15 cellular contexts compared by ENCODE assay signal in genomic region chr4:108270466-108271450, GRCh38.
DNase-seq lines count a peak whose midpoint lies in the region; ATAC-seq, FAIRE-seq and TF ChIP-seq lines count a peak whose summit lies in the region.
"Had no signal": no experiment of that assay in that cellular context is flagged by ENCODE, and none has a peak within 500 bp of the region (broad histone marks: within the 10 kb centered on the region; RNA-seq: fewer than 3 reads in every experiment).

No MANE protein-coding gene starts in this region.

- DNase-seq in MCF 10A (ENCODE audit: unreplicated experiment) (peak; percentile 24), breast epithelium (ENCODE audit: low spot score in 2 of 2) (no peak), fibroblast of the aortic adventitia (ENCODE audit: low read depth) (peak; percentile 2), D721Med (ENCODE audit: insufficient read length, low spot score) (no peak), ACHN (no peak), HepG2 (ENCODE audit: low spot score) (no peak)
- peak; percentile 8 for DNase-seq in activated CD8-positive, alpha-beta T cell treated with anti-CD3 and anti-CD28 coated beads for 36 hours
- DNase-seq: activated CD4-positive, alpha-beta memory T cell treated with anti-CD3 and anti-CD28 coated beads for 36 hours; activated naive CD4-positive, alpha-beta T cell treated with anti-CD3 and anti-CD28 coated beads, Interleukin-2, amount 50 U/mL, for 16 hours; DMS79; MG63; NCI-H2227 treated with DMSO at 0.1 percent for 48 hours; ovary had no signal

- CTCF ChIA-PET in MCF 10A (lab: Yijun Ruan, JAX) = no interaction called here
- CTCF ChIA-PET in activated CD8-positive, alpha-beta T cell treated with anti-CD3 and anti-CD28 coated beads for 36 hours (lab: Charles Lee) = no interaction called here
- CTCF ChIA-PET in HepG2 (lab: Yijun Ruan, JAX; ENCODE audit: low intra/inter-chr PET ratio, low total read pairs) = no interaction called here

- H3K27ac Mint-ChIP-seq in MCF 10A (ENCODE audit: low read depth, unreplicated experiment) = no peak overlapping the region
- no peak overlapping the region for H3K27ac Mint-ChIP-seq in activated CD8-positive, alpha-beta T cell treated with anti-CD3 and anti-CD28 coated beads for 36 hours
- H3K27ac Mint-ChIP-seq: activated CD4-positive, alpha-beta memory T cell treated with anti-CD3 and anti-CD28 coated beads for 36 hours; memory B cell had no signal

- no peaks in the 10 kb centered on the region for H3K36me3 ChIP-seq in breast epithelium
- no peaks in the 10 kb centered on the region for H3K36me3 ChIP-seq in HepG2 (replicated peaks in 1 of 2; ENCODE audit: control insufficient read depth in 1 of 2, insufficient read depth in 2 of 2, low read length in 2 of 2)
- H3K36me3 ChIP-seq: MG63, ovary had no signal

- no peak overlapping the region for H2AFZ ChIP-seq in HepG2 (ENCODE audit: low read length)

- no peaks in the 10 kb centered on the region for H3K27me3 Mint-ChIP-seq in MCF 10A (ENCODE audit: insufficient read depth, unreplicated experiment)
- no peaks in the 10 kb centered on the region for H3K27me3 Mint-ChIP-seq in activated CD8-positive, alpha-beta T cell treated with anti-CD3 and anti-CD28 coated beads for 36 hours
- H3K27me3 Mint-ChIP-seq: activated CD4-positive, alpha-beta memory T cell treated with anti-CD3 and anti-CD28 coated beads for 36 hours; memory B cell had no signal

- H3K4me1 ChIP-seq in breast epithelium (no peaks in the 10 kb centered on the region), HepG2 (ENCODE audit: insufficient read depth, low read length) (no peaks in the 10 kb centered on the region)

- POLR2A ChIA-PET in MCF 10A (lab: Yijun Ruan, JAX) (interaction anchor here (0.7 kb wide), 1 partner anchor 103 kb away, joined by 3 read pairs; no protein-coding TSS in a partner anchor), HepG2 (lab: Yijun Ruan, JAX) (no interaction called here)
- POLR2A ChIA-PET in activated CD8-positive, alpha-beta T cell treated with anti-CD3 and anti-CD28 coated beads for 36 hours (lab: Charles Lee) = interaction anchor here (0.7 kb wide), 1 partner anchor 33 kb away, joined by 3 read pairs; no protein-coding TSS in a partner anchor

- H3K36me3 Mint-ChIP-seq in MCF 10A (ENCODE audit: insufficient read depth, unreplicated experiment) = no peaks in the 10 kb centered on the region
- H3K36me3 Mint-ChIP-seq in activated CD8-positive, alpha-beta T cell treated with anti-CD3 and anti-CD28 coated beads for 36 hours (ENCODE audit: low read depth) = no peaks in the 10 kb centered on the region
- H3K36me3 Mint-ChIP-seq: activated CD4-positive, alpha-beta memory T cell treated with anti-CD3 and anti-CD28 coated beads for 36 hours; memory B cell had no signal

- WGBS in HepG2 (ENCODE audit: low lambda C conversion rate) = 4% methylated on average over 6 of the region's 6 CpGs

- TF ChIP-seq POLR2A in breast epithelium (IDR thresholded peaks at IDR 0.05) (no peak), HepG2 (IDR thresholded peaks at IDR 0.05; ENCODE audit: insufficient read depth in 1 of 2, low read depth in 2 of 2, low read length in 2 of 2) (no peak), GM18505 (IDR thresholded peaks at IDR 0.05; ENCODE audit: borderline replicate concordance, extremely low read depth, insufficient read depth, insufficient read length) (no peak)

- H3K9me3 ChIP-seq in breast epithelium = no peaks in the 10 kb centered on the region
- no peaks in the 10 kb centered on the region for H3K9me3 ChIP-seq in HepG2 (ENCODE audit: low read length)
- H3K9me3 ChIP-seq: MG63, ovary had no signal

- H3K27me3 ChIP-seq in breast epithelium (no peaks in the 10 kb centered on the region), HepG2 (ENCODE audit: control insufficient read depth in 1 of 2, insufficient read depth in 2 of 2, low read length in 2 of 2) (no peaks in the 10 kb centered on the region)
- H3K27me3 ChIP-seq: MG63, ovary had no signal

- no peak for TF ChIP-seq RAD21 in HepG2 (CRISPR knock-in tag; IDR thresholded peaks at IDR 0.05)

- peaks cover 8% of the 10 kb centered on the region for H3K9me3 Mint-ChIP-seq in MCF 10A (ENCODE audit: unreplicated experiment)
- no peaks in the 10 kb centered on the region for H3K9me3 Mint-ChIP-seq in activated CD8-positive, alpha-beta T cell treated with anti-CD3 and anti-CD28 coated beads for 36 hours
- H3K9me3 Mint-ChIP-seq: memory B cell had no signal

- FAIRE-seq in D721Med (lab: Jason Lieb, UNC) (no peak), HepG2 (lab: Jason Lieb, UNC) (no peak)

- no peaks in the 10 kb centered on the region for H3K79me2 ChIP-seq in HepG2 (ENCODE audit: insufficient read depth, low read length)

- TF ChIP-seq EP300 in HepG2 (IDR thresholded peaks at IDR 0.05; ENCODE audit: low read depth in 2 of 2, low read length in 2 of 2) = no peak
- TF ChIP-seq EP300 in HepG2 (CRISPR knock-in tag; IDR thresholded peaks at IDR 0.05; ENCODE audit: borderline replicate concordance) = no peak

- no peak overlapping the region for H3K27ac ChIP-seq in breast epithelium
- no peak overlapping the region for H3K27ac ChIP-seq in HepG2 (ENCODE audit: extremely low read length, insufficient read depth, low read length)
- H3K27ac ChIP-seq: ovary had no signal

- no peak for TF ChIP-seq CTCF in MCF 10A (IDR thresholded peaks at IDR 0.05; ENCODE audit: unreplicated experiment)
- TF ChIP-seq CTCF in breast epithelium (IDR thresholded peaks at IDR 0.05) = no peak
- no peak for TF ChIP-seq CTCF in activated CD8-positive, alpha-beta T cell treated with anti-CD3 and anti-CD28 coated beads for 36 hours (IDR thresholded peaks at IDR 0.05)
- TF ChIP-seq CTCF in fibroblast of the aortic adventitia (IDR thresholded peaks at IDR 0.05; ENCODE audit: insufficient read depth, low read length) = no peak
- TF ChIP-seq CTCF in D721Med (IDR thresholded peaks at IDR 0.05; ENCODE audit: insufficient read depth, missing control alignments) = no peak
- no peak for TF ChIP-seq CTCF in HepG2 (CRISPR knock-in tag; IDR thresholded peaks at IDR 0.05)

- H3K9ac ChIP-seq in HepG2 (ENCODE audit: insufficient read depth, low read depth, low read length) = no peak overlapping the region

- no peak overlapping the region for H3K4me2 ChIP-seq in HepG2 (ENCODE audit: low read depth, low read length)

- H3K4me3 Mint-ChIP-seq in MCF 10A (ENCODE audit: unreplicated experiment) = no peak overlapping the region
- H3K4me3 Mint-ChIP-seq in activated CD8-positive, alpha-beta T cell treated with anti-CD3 and anti-CD28 coated beads for 36 hours = no peak overlapping the region
- H3K4me3 Mint-ChIP-seq: activated CD4-positive, alpha-beta memory T cell treated with anti-CD3 and anti-CD28 coated beads for 36 hours; memory B cell had no signal

- H4K20me1 ChIP-seq in HepG2 (ENCODE audit: insufficient read depth, low read length) = no peaks in the 10 kb centered on the region

- intact Hi-C loops in MCF 10A (cut with micrococcal nuclease) (no loop called here), breast epithelium (cut with DNase I; ENCODE audit: low total_unique reads) (no loop called here), HepG2 (cut with micrococcal nuclease; ENCODE audit: unreplicated experiment) (no loop called here)
- intact Hi-C loops in activated CD8-positive, alpha-beta T cell treated with anti-CD3 and anti-CD28 coated beads for 36 hours (cut with micrococcal nuclease) = no loop called here

- ATAC-seq in activated CD8-positive, alpha-beta T cell treated with anti-CD3 and anti-CD28 coated beads for 36 hours = no peak
- ATAC-seq in HepG2 (no peak), GM18505 (IDR thresholded peaks at IDR 0.05; ENCODE audit: unreplicated experiment) (no peak)

- H3K4me1 Mint-ChIP-seq in MCF 10A (ENCODE audit: insufficient read depth, unreplicated experiment) = peaks cover 9% of the 10 kb centered on the region
- H3K4me1 Mint-ChIP-seq in activated CD8-positive, alpha-beta T cell treated with anti-CD3 and anti-CD28 coated beads for 36 hours (ENCODE audit: low read depth) = peaks cover 5% of the 10 kb centered on the region
- H3K4me1 Mint-ChIP-seq: memory B cell had no signal

- in situ Hi-C loops in ACHN (cut with HindIII; ENCODE audit: low pct_ligation_motif_present, low pct_unique_long_range_greater_than_20kb, low sequenced_read_pairs) (no loop called here), HepG2 (cut with HindIII; ENCODE audit: extremely low pct_ligation_motif_present, low pct_unique_long_range_greater_than_20kb) (no loop called here)

- BruUV-seq in MCF 10A (replicated peaks; lab: Mats Ljungman, UMichigan) (no TSS peak), HepG2 (replicated peaks; lab: Mats Ljungman, UMichigan) (no TSS peak)

- H3K4me3 ChIP-seq in breast epithelium = no peak overlapping the region
- no peak overlapping the region for H3K4me3 ChIP-seq in fibroblast of the aortic adventitia (ENCODE audit: low read depth, low read length)
- H3K4me3 ChIP-seq in HepG2 (replicated peaks in 1 of 3; ENCODE audit: insufficient read depth in 1 of 3, low read depth in 2 of 3, low read length in 3 of 3) = no peak overlapping the region
- H3K4me3 ChIP-seq: MG63, ovary had no signal

TF ChIP-seq in HepG2, 621 proteins besides CTCF, POLR2A, EP300 and RAD21 (continues in another document):
- TF ChIP-seq NPAS2 (CRISPR knock-in tag; IDR thresholded peaks at IDR 0.05; ENCODE audit: borderline replicate concordance) = no peak
- no peak for TF ChIP-seq MIER3 (CRISPR knock-in tag; IDR thresholded peaks at IDR 0.05; ENCODE audit: borderline replicate concordance)
- TF ChIP-seq ZNF367 (CRISPR knock-in tag; IDR thresholded peaks at IDR 0.05; ENCODE audit: borderline replicate concordance) = no peak
- TF ChIP-seq GTF2F1 (IDR thresholded peaks at IDR 0.05; ENCODE audit: low read length) = no peak
- no peak for TF ChIP-seq MAFG (CRISPR knock-in tag; IDR thresholded peaks at IDR 0.05)
- TF ChIP-seq SMAD1 (CRISPR knock-in tag; IDR thresholded peaks at IDR 0.05; ENCODE audit: borderline replicate concordance, low read depth) = no peak
- no peak for TF ChIP-seq ZNF276 (CRISPR knock-in tag; IDR thresholded peaks at IDR 0.05; ENCODE audit: low read depth)
- no peak for TF ChIP-seq TMF1 (CRISPR knock-in tag; IDR thresholded peaks at IDR 0.05; ENCODE audit: low read depth)
- TF ChIP-seq DPF2 (CRISPR knock-in tag; IDR thresholded peaks at IDR 0.05; ENCODE audit: borderline replicate concordance, low read depth) = no peak
- no peak for TF ChIP-seq GFI1 (CRISPR knock-in tag; IDR thresholded peaks at IDR 0.05; ENCODE audit: borderline replicate concordance)

Comparison
In these comparisons a context has a peak if more than half of its experiments do, and no peak if none do; other contexts are left out.
1. DNase-seq: peak in MCF 10A (single experiment), activated CD8-positive, alpha-beta T cell treated with anti-CD3 and anti-CD28 coated beads for 36 hours (single experiment) and fibroblast of the aortic adventitia (single experiment); none in breast epithelium (0 of 2), D721Med (single experiment), ACHN (single experiment) and HepG2 (single experiment).